In the genomic region with DNA sequence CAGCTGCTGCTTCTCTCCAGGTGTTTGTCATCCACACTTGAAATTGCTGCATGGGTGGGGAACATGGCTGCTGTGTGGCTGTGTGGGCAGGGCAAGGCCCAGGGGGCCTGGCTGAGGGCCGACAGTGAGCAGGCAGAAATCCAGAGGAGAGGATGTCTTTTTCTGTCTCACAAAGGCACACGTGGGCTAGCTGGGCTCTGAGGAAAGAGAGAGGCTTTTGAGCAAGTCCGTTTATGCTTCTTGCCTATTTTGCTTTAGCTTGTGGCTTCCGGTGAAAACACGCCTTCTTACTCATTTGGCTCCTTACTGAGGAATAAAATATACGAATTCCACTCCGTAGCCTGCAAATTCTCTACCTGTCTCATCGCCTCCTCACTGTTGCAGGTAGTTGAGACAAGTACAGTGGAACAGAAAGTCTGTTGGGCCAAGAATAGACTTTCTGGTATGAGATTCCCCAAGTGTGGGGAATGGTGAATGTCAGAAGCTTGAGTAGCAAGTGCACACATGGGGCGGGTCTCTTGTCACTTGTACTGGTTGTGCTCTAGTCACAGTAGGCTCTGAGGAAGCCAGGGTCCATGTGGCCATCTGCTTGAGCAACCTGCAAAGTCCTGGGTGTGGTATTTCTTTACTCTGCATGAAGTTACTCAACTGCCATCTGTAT, we compare ENCODE assay signal across 8 cellular contexts. TPM values are rescaled to one million over a fixed set of nuclear protein-coding genes. Genes with fewer than 3 reads are reported as not detected.
A peak's percentile ranks its signal among the peaks of the same experiment; 100 is the strongest.
DNase-seq lines count a peak whose midpoint lies in the region; ATAC-seq and TF ChIP-seq lines count a peak whose summit lies in the region.

No MANE protein-coding gene starts in this region.

- H3K27me3 ChIP-seq in PC-3 (ENCODE audit: low read length), result no peaks in the 10 kb centered on the region

- peak overlapping the region; percentile 98 for H3K27ac ChIP-seq in PC-3 (ENCODE audit: low read length)

- intact Hi-C loops in PC-3 (cut with micrococcal nuclease), result loop anchor here (2.0 kb wide), 1 partner anchor 17 kb away; no protein-coding TSS in a partner anchor

- peaks cover 59% of the 10 kb centered on the region for H3K4me1 ChIP-seq in PC-3 (ENCODE audit: insufficient read depth, low read length)

- H3K9me2 ChIP-seq in PC-3 (replicated peaks; ENCODE audit: low read length), result no peaks in the 10 kb centered on the region

- BruUV-seq in PC-3 (replicated peaks; lab: Mats Ljungman, UMichigan), result no TSS peak

- DNase-seq in GM13977 (ENCODE audit: low spot score) (peak; percentile 36), PC-3 (peak; percentile 31), nephron progenitor cell (no peak), KBM-7 (no peak), NCI-H510A treated with DMSO at 0.1 percent for 48 hours (lab: John Stamatoyannopoulos, UW) (no peak)
- no peak for DNase-seq in central memory CD8-positive, alpha-beta T cell (ENCODE audit: low spot score in 2 of 2)

- H4K20me1 ChIP-seq in PC-3 (ENCODE audit: low read length), result no peaks in the 10 kb centered on the region

- H3K27me3 Mint-ChIP-seq in central memory CD8-positive, alpha-beta T cell, result no peaks in the 10 kb centered on the region
- H3K27me3 Mint-ChIP-seq in nephron progenitor cell (ENCODE audit: low read depth, poor library complexity), result no peaks in the 10 kb centered on the region

- peaks cover 12% of the 10 kb centered on the region for H3F3A ChIP-seq in PC-3 (ENCODE audit: low read length, unreplicated experiment)

- no peaks in the 10 kb centered on the region for H3K36me3 ChIP-seq in PC-3 (ENCODE audit: low read depth, low read length)

- no peak overlapping the region for H3K4me3 ChIP-seq in PC-3 (ENCODE audit: low read length)

- H3K27ac Mint-ChIP-seq in central memory CD8-positive, alpha-beta T cell (ENCODE audit: low read depth), result peak overlapping the region; percentile 81
- H3K27ac Mint-ChIP-seq in nephron progenitor cell, result peak overlapping the region; percentile 91

- no peaks in the 10 kb centered on the region for H3K9me3 Mint-ChIP-seq in central memory CD8-positive, alpha-beta T cell
- H3K9me3 Mint-ChIP-seq in nephron progenitor cell, result no peaks in the 10 kb centered on the region

- in situ Hi-C loops in GM13977 (cut with MboI; ENCODE audit: low pct_unique_long_range_greater_than_20kb, low sequenced_read_pairs, unreplicated experiment) (no loop called here), KBM-7 (cut with MboI; ENCODE audit: low pct_unique_long_range_greater_than_20kb, low sequenced_read_pairs) (no loop called here)

- peak overlapping the region; percentile 14 for H3K4me3 Mint-ChIP-seq in central memory CD8-positive, alpha-beta T cell
- H3K4me3 Mint-ChIP-seq in nephron progenitor cell, result no peak overlapping the region

- ATAC-seq in PC-3, result no peak
- peak; percentile 59 for ATAC-seq in central memory CD8-positive, alpha-beta T cell (replicated peaks; ENCODE audit: extremely low read depth, poor library complexity, severe bottlenecking)
- ATAC-seq in GM18873 (IDR thresholded peaks at IDR 0.05; ENCODE audit: low FRiP score, unreplicated experiment), result no peak
- no peak for ATAC-seq in GM21515 (IDR thresholded peaks at IDR 0.05; ENCODE audit: unreplicated experiment)

- H3K36me3 Mint-ChIP-seq in central memory CD8-positive, alpha-beta T cell (ENCODE audit: insufficient read depth), result peaks cover 2% of the 10 kb centered on the region
- peaks cover 8% of the 10 kb centered on the region for H3K36me3 Mint-ChIP-seq in nephron progenitor cell (ENCODE audit: low read depth)

- CTCF ChIA-PET in PC-3 (lab: Charles Lee), result no interaction called here

- H3K4me2 ChIP-seq in PC-3 (ENCODE audit: low read length), result no peak overlapping the region

- H2AFZ ChIP-seq in PC-3 (ENCODE audit: low read length), result no peak overlapping the region

- peak overlapping the region; percentile 46; the same call in 1 of the 2 replicates for H3K9ac ChIP-seq in PC-3 (ENCODE audit: low read length)

- H3K79me2 ChIP-seq in PC-3 (ENCODE audit: low read length), result peaks cover 10% of the 10 kb centered on the region

- POLR2A ChIA-PET in PC-3 (lab: Charles Lee; ENCODE audit: unreplicated experiment), result interaction anchor here (0.5 to 0.6 kb wide), 2 partner anchors 47 to 115 kb away, joined by 3 to 4 read pairs; no protein-coding TSS in a partner anchor

- TF ChIP-seq CTCF in GM13977 (IDR thresholded peaks at IDR 0.05; ENCODE audit: extremely low read depth, insufficient read depth, missing control alignments) (no peak), PC-3 (conservative IDR thresholded peaks at IDR 0.05; ENCODE audit: low read depth, low read length) (no peak), nephron progenitor cell (IDR thresholded peaks at IDR 0.05) (no peak)

- H3K4me1 Mint-ChIP-seq in central memory CD8-positive, alpha-beta T cell, result peaks cover 42% of the 10 kb centered on the region
- H3K4me1 Mint-ChIP-seq in nephron progenitor cell, result peaks cover 58% of the 10 kb centered on the region

- no peaks in the 10 kb centered on the region for H3K9me3 ChIP-seq in PC-3 (ENCODE audit: low read length)

RNA-seq across cellular contexts. Expression of a gene that starts 28.4 kb away (rescaled TPM):
- total RNA-seq in PC-3 (2014; rRNA removed), result 92.2 and 114 TPM in 2 replicates

RNA-seq across cellular contexts. Expression of a gene that starts 42.9 kb away (rescaled TPM):
- total RNA-seq in PC-3 (2014; rRNA removed), result 0.11 and 0.23 TPM in 2 replicates

RNA-seq across cellular contexts. Expression of a gene that starts 48.0 kb away (rescaled TPM):
- total RNA-seq in PC-3 (2014; rRNA removed), result 78.7 and 133 TPM in 2 replicates

Comparison
In these comparisons a context has a peak if more than half of its experiments do, and no peak if none do; other contexts are left out.
1. DNase-seq: peak in GM13977 (single experiment) and PC-3 (single experiment); none in central memory CD8-positive, alpha-beta T cell (0 of 2), nephron progenitor cell (single experiment), KBM-7 (single experiment) and NCI-H510A treated with DMSO at 0.1 percent for 48 hours (single experiment).